19 cellular contexts compared by ENCODE assay signal in the genomic region with DNA sequence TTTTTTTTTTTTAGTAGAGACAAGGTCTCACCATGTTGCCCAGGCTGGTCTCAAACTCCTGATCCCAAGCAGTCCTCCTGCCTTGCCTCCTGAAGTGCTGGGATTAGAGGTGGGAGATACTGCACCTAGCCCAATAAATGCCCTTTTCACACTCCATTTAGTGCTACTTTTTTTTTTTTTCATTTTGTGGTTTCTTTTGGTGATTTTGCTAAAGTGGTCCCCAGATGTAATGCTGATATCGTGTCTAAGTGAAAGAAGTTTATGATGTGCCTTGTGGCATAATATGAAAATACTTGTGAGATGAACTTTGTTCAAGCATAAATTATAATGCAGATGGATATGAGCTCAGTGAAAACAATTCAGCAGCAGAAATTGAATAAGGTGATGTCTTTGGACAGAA.
"Had no signal": no experiment of that assay in that cellular context is flagged by ENCODE, and none has a peak within 500 bp of the region (broad histone marks: within the 10 kb centered on the region; RNA-seq: fewer than 3 reads in every experiment).

No MANE protein-coding gene starts in this region.

- H3K4me1 ChIP-seq: prostate gland had no signal

- ATAC-seq: esophagus mucosa, gastrocnemius medialis, left lung, upper lobe of right lung had no signal

- H3K9me3 ChIP-seq: adrenal gland, gastrocnemius medialis, left lung, prostate gland, right atrium auricular region, upper lobe of right lung had no signal

- H3K27ac Mint-ChIP-seq: activated naive CD4-positive, alpha-beta T cell treated with anti-CD3 and anti-CD28 coated beads for 36 hours; activated T-helper 2 cell treated with anti-CD3 and anti-CD28 coated beads, Interferon-gamma antibody, Interleukin-2, Interleukin-4, amounts not matched to agents 10 μg/mL and 5 μg/mL and 100 μg/mL, durations not matched to agents 14 hours and 24 hours and 36 hours had no signal

- H3K4me3 ChIP-seq: adrenal gland, gastrocnemius medialis, left lung, prostate gland, right atrium auricular region, upper lobe of right lung had no signal

- DNase-seq: activated CD4-positive, alpha-beta T cell treated with anti-CD3 and anti-CD28 coated beads, Interleukin-2, amount 50 U/mL, for 4 hours; activated naive CD4-positive, alpha-beta T cell treated with anti-CD3 and anti-CD28 coated beads for 36 hours; activated T-cell treated with anti-CD3 and anti-CD28 coated beads, Interleukin-2, amount 50 U/mL, for 24 hours; adrenal gland; effector CD4-positive, alpha-beta T cell; gastrocnemius medialis; head of caudate nucleus; kidney; left lung; mammary epithelial cell; midbrain; stimulated activated CD4-positive, alpha-beta T cell treated with anti-CD3 and anti-CD28 coated beads, Interleukin-2, amount 100 ng/mL, for 24 hours; upper lobe of right lung had no signal

- H3K4me3 Mint-ChIP-seq: activated naive CD4-positive, alpha-beta T cell treated with anti-CD3 and anti-CD28 coated beads for 36 hours; activated T-cell treated with anti-CD3 and anti-CD28 coated beads, Interleukin-2, amount 50 U/mL, for 24 hours; neural crest cell had no signal

- H3K36me3 ChIP-seq: adrenal gland, gastrocnemius medialis, left lung, prostate gland, right atrium auricular region, upper lobe of right lung, WERI-Rb-1 had no signal

- H3K27ac ChIP-seq: adrenal gland, gastrocnemius medialis, left lung, prostate gland, right atrium auricular region, upper lobe of right lung, WERI-Rb-1 had no signal

- H3K27me3 Mint-ChIP-seq: activated T-cell treated with anti-CD3 and anti-CD28 coated beads, Interleukin-2, amount 50 U/mL, for 24 hours had no signal

- H3K27me3 ChIP-seq: adrenal gland, gastrocnemius medialis, left lung, right atrium auricular region, upper lobe of right lung had no signal
